In genomic region chr3:20842002-20842401, GRCh38 we compare ENCODE assay signal across 23 cellular contexts.
"Had no signal": no experiment of that assay in that cellular context is flagged by ENCODE, and none has a peak within 500 bp of the region (broad histone marks: within the 10 kb centered on the region; RNA-seq: fewer than 3 reads in every experiment).

No MANE protein-coding gene starts in this region.

- H3K4me3 ChIP-seq: SJSA1, SK-N-MC had no signal

- H3K4me1 ChIP-seq: SJSA1 had no signal

- H3K9ac ChIP-seq: KMS-11 had no signal

- H3K4me2 ChIP-seq: KMS-11 had no signal

- H3K36me3 ChIP-seq: SJSA1 had no signal

- H3K27ac ChIP-seq: KMS-11, SJSA1, SK-N-MC had no signal

- FAIRE-seq: RCC 7860 had no signal

- DNase-seq: IMR-90; Kasumi-1; MM.1S; NCI-H1092 treated with DMSO at 0.1 percent for 48 hours; NCI-H1436; NCI-H1694; NCI-H187 treated with DMSO at 0.1 percent for 48 hours; NCI-H2029 treated with DMSO at 0.1 percent for 48 hours; NCI-H2171; NCI-H226; NCI-H446; NCI-H510A; NCI-H524 treated with DMSO at 0.1 percent for 48 hours; NCI-H69; NCI-H774; NK-92 treated with Interleukin-12 subunit alpha and Interleukin-12 subunit beta, amount 100 ng/mL, for 24 hours; Right ventricle myocardium superior; RPMI8226; SIG-M5 had no signal

- H3K27me3 ChIP-seq: SJSA1 had no signal

- H3K9me3 ChIP-seq: SJSA1 had no signal
